17 cellular contexts compared by ENCODE assay signal in genomic region chr13:45584816-45585215, GRCh38. TPM values are rescaled to one million over a fixed set of nuclear protein-coding genes. Genes with fewer than 3 reads are reported as not detected.
DNase-seq lines count a peak whose midpoint lies in the region; FAIRE-seq and TF ChIP-seq lines count a peak whose summit lies in the region.
"Had no signal": no experiment of that assay in that cellular context is flagged by ENCODE, and none has a peak within 500 bp of the region (broad histone marks: within the 10 kb centered on the region; RNA-seq: fewer than 3 reads in every experiment).

No MANE protein-coding gene starts in this region.

- H3K79me2 ChIP-seq in mesendoderm (ENCODE audit: control insufficient read depth, insufficient read depth, low read length): no peaks in the 10 kb centered on the region

- no peak overlapping the region for H3K4ac ChIP-seq in mesendoderm (ENCODE audit: low read depth, low read length)

- H3K4me3 ChIP-seq in bronchial epithelial cell (ENCODE audit: low read depth, low read length): no peak overlapping the region
- H3K4me3 ChIP-seq in mesendoderm (ENCODE audit: low read length): no peak overlapping the region
- no peak overlapping the region for H3K4me3 ChIP-seq in vagina
- H3K4me3 ChIP-seq: heart right ventricle, uterus had no signal

- H3K36me3 ChIP-seq in bronchial epithelial cell (ENCODE audit: control insufficient read depth, insufficient read depth, low read length) (no peaks in the 10 kb centered on the region), mesendoderm (ENCODE audit: control insufficient read depth, insufficient read depth, low read length) (no peaks in the 10 kb centered on the region), vagina (no peaks in the 10 kb centered on the region)
- H3K36me3 ChIP-seq: heart right ventricle, uterus had no signal

- peak; percentile 1 for DNase-seq in NCI-H2107 (lab: John Stamatoyannopoulos, UW)
- DNase-seq in NCI-H2107 treated with DMSO at 0.1 percent for 48 hours (lab: John Stamatoyannopoulos, UW; ENCODE audit: unreplicated experiment): no peak
- DNase-seq in HuH-7.5 (ENCODE audit: low spot score): peak; percentile 22
- peak; percentile 32 for DNase-seq in bronchial epithelial cell (ENCODE audit: low read depth)
- peak; percentile 56 for DNase-seq in mesendoderm
- DNase-seq in erythroblast (lab: John Stamatoyannopoulos, UW): no peak
- DNase-seq in vagina (ENCODE audit: extremely low spot score in 2 of 2): no peak
- no peak for DNase-seq in activated gamma-delta T cell (lab: John Stamatoyannopoulos, UW)
- DNase-seq: amniotic stem cell; effector CD8-positive, alpha-beta T cell; heart right ventricle; posterior cingulate gyrus; SHP77 treated with DMSO at 0.1 percent for 48 hours; uterus had no signal

- peak; percentile 58 for TF ChIP-seq CTCF in bronchial epithelial cell (IDR thresholded peaks at IDR 0.05; ENCODE audit: insufficient read depth, low read length, severe bottlenecking)
- no peak for TF ChIP-seq CTCF in vagina (IDR thresholded peaks at IDR 0.05)

- H2BK15ac ChIP-seq in mesendoderm (replicated peaks; ENCODE audit: low read depth): no peak overlapping the region

- no peak for FAIRE-seq in bronchial epithelial cell (lab: Jason Lieb, UNC)
- FAIRE-seq: G401.6 had no signal

- H3K79me1 ChIP-seq in mesendoderm (ENCODE audit: low read length): no peaks in the 10 kb centered on the region

- H2AK5ac ChIP-seq in mesendoderm (ENCODE audit: low read length): no peak overlapping the region

- no peak overlapping the region for H2BK120ac ChIP-seq in mesendoderm (ENCODE audit: low read depth, low read length)

- intact Hi-C loops in vagina (cut with DNase I): no loop called here

- no peak overlapping the region for H3K18ac ChIP-seq in mesendoderm (ENCODE audit: low read length)

- H4K8ac ChIP-seq in mesendoderm (ENCODE audit: low read depth, low read length): no peak overlapping the region

- no peak for TF ChIP-seq POLR2A in erythroblast (IDR thresholded peaks at IDR 0.05; ENCODE audit: low read length)
- TF ChIP-seq POLR2A in vagina (IDR thresholded peaks at IDR 0.05): no peak

- H3K4me1 ChIP-seq in mesendoderm (ENCODE audit: control insufficient read depth, low read depth, low read length) (no peaks in the 10 kb centered on the region), vagina (no peaks in the 10 kb centered on the region)
- H3K4me1 ChIP-seq: heart right ventricle, uterus had no signal

- no peak overlapping the region for H3K4me2 ChIP-seq in mesendoderm (ENCODE audit: low read length)

- no peak overlapping the region for H2BK5ac ChIP-seq in mesendoderm (ENCODE audit: low read length)

- no peaks in the 10 kb centered on the region for H3K9me3 ChIP-seq in vagina
- H3K9me3 ChIP-seq: heart right ventricle, uterus had no signal

- no peak overlapping the region for H3K23ac ChIP-seq in mesendoderm (ENCODE audit: low read length)

- H3K9ac ChIP-seq in mesendoderm (ENCODE audit: low read length): no peak overlapping the region

- no peak overlapping the region for H3K56ac ChIP-seq in mesendoderm (ENCODE audit: low read length)

- WGBS in mesendoderm (ENCODE audit: extremely low coverage, insufficient coverage, low lambda C conversion rate): no CpG with 5 or more reads among the region's 6 CpGs

- no peaks in the 10 kb centered on the region for H3K27me3 ChIP-seq in bronchial epithelial cell (ENCODE audit: control insufficient read depth, insufficient read depth, low read length)
- H3K27me3 ChIP-seq in mesendoderm (ENCODE audit: insufficient read depth, low read length, poor library complexity): no peaks in the 10 kb centered on the region
- H3K27me3 ChIP-seq in vagina: no peaks in the 10 kb centered on the region
- H3K27me3 ChIP-seq: uterus had no signal

- H4K5ac ChIP-seq in mesendoderm (ENCODE audit: low read length): no peak overlapping the region

- H3K27ac ChIP-seq in mesendoderm (ENCODE audit: low read depth, low read length): no peak overlapping the region
- no peak overlapping the region for H3K27ac ChIP-seq in vagina
- H3K27ac ChIP-seq: heart right ventricle, uterus had no signal

RNA-seq across cellular contexts. Expression of gene ERICH6B, which starts 30.7 kb away (rescaled TPM):
- not detected in 2 replicates for total RNA-seq in bronchial epithelial cell
- polyA plus RNA-seq in mesendoderm (2013, experiment 1 of 2): not detected
- polyA plus RNA-seq in mesendoderm (2013, experiment 2 of 2): not detected
- total RNA-seq in vagina: not detected
- total RNA-seq: heart right ventricle, mesenteric fat pad, NCI-H460, uterus had no signal
- polyA plus RNA-seq: heart right ventricle had no signal

Comparison
In these comparisons a context has a peak if more than half of its experiments do, and no peak if none do; other contexts are left out.
1. DNase-seq: peak in NCI-H2107 (single experiment), HuH-7.5 (single experiment), bronchial epithelial cell (single experiment) and mesendoderm (single experiment); none in NCI-H2107 treated with DMSO at 0.1 percent for 48 hours (single experiment), erythroblast (0 of 2), vagina (0 of 2) and activated gamma-delta T cell (single experiment).